ENCODE assay signal across 8 cellular contexts in the genomic region with DNA sequence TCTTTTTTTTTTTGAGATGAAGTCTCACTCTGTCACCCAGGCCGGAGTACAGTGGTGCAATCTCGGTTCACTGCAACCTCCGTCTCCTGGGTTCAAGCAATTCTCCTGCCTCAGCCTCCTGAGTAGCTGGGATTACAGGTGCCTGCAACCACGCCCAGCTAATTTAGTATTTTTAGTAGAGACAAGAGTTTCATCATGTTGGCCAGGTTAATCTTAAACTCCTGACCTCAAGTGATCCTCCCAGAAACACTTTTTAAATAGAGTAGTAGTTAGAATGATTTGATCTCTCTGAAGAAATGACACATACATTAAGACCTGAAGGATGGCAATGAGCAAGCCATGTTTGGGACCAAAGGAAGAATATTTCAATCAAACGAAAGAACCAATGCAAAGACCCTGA. TPM values are rescaled to one million over a fixed set of nuclear protein-coding genes. Genes with fewer than 3 reads are reported as not detected.
DNase-seq lines count a peak whose midpoint lies in the region; ATAC-seq, FAIRE-seq and TF ChIP-seq lines count a peak whose summit lies in the region.
"Not testable (repeated sequence)": the region's sequence is repeated elsewhere in the genome, so short reads cannot be mapped to it uniquely, and the experiment has no call there.

No MANE protein-coding gene starts in this region.

- not testable (repeated sequence) for TF ChIP-seq CTCF in Caco-2 (IDR thresholded peaks at IDR 0.05; ENCODE audit: insufficient read depth in 1 of 2, low read depth in 1 of 2, low read length in 1 of 2, severe bottlenecking in 1 of 2, unreplicated experiment in 1 of 2); esophagus muscularis mucosa (IDR thresholded peaks at IDR 0.05); mucosa of descending colon (IDR thresholded peaks at IDR 0.05)

- not testable (repeated sequence) for H3K4me3 ChIP-seq in Caco-2 (ENCODE audit: low read depth, low read length); esophagus muscularis mucosa; mucosa of descending colon; small intestine (ENCODE audit: low read depth in 1 of 2, low read length in 2 of 2)

- not testable (repeated sequence) for H3K27me3 ChIP-seq in Caco-2 (replicated peaks; ENCODE audit: control insufficient read depth, insufficient read depth, low read length); esophagus muscularis mucosa; small intestine (ENCODE audit: control insufficient read depth in 2 of 2, insufficient read depth in 2 of 2, low read length in 2 of 2)

- not testable (repeated sequence) for TF ChIP-seq EP300 in esophagus muscularis mucosa (IDR thresholded peaks at IDR 0.05)

- not testable (repeated sequence) for DNase-seq in Caco-2; left lobe of liver (ENCODE audit: low spot score)
- peak; percentile 30 for DNase-seq in RCC 7860 (ENCODE audit: low spot score)
- DNase-seq in esophagus muscularis mucosa (ENCODE audit: extremely low spot score) = peak; percentile 5
- DNase-seq in mucosa of descending colon = peak in 1 of 3 donors; percentile 44
- DNase-seq in small intestine = peak; percentile 25

- not testable (repeated sequence) for BruUV-seq in Caco-2 (replicated peaks; lab: Mats Ljungman, UMichigan)

- CTCF ChIA-PET in Caco-2 (lab: Charles Lee) = not testable (repeated sequence)

- peaks cover 32% of the 10 kb centered on the region for H3K4me1 Mint-ChIP-seq in Caco-2 (ENCODE audit: low read depth, unreplicated experiment)

- intact Hi-C loops in Caco-2 (cut with micrococcal nuclease; ENCODE audit: unreplicated experiment); esophagus muscularis mucosa (cut with DNase I); mucosa of descending colon (cut with DNase I, micrococcal nuclease): not testable (repeated sequence)

- peaks cover 21% of the 10 kb centered on the region for H3K36me3 Mint-ChIP-seq in Caco-2 (ENCODE audit: insufficient read depth, unreplicated experiment)

- ATAC-seq in GM18861 (IDR thresholded peaks at IDR 0.05; ENCODE audit: unreplicated experiment) (peak; percentile 56), GM21447 (IDR thresholded peaks at IDR 0.05; ENCODE audit: unreplicated experiment) (peak; percentile 51), left lobe of liver (peak; percentile 91), mucosa of descending colon (peak; percentile 77)

- H3K9me3 Mint-ChIP-seq in Caco-2 (ENCODE audit: unreplicated experiment) = not testable (repeated sequence)

- TF ChIP-seq POLR2A in esophagus muscularis mucosa (IDR thresholded peaks at IDR 0.05; ENCODE audit: low read depth) = not testable (repeated sequence)

- H3K9me3 ChIP-seq in Caco-2; esophagus muscularis mucosa; mucosa of descending colon; small intestine (ENCODE audit: control insufficient read depth, low read depth): not testable (repeated sequence)

- POLR2A ChIA-PET in Caco-2 (lab: Charles Lee) = not testable (repeated sequence)

- FAIRE-seq in RCC 7860 (lab: Jason Lieb, UNC) = peak; percentile 75
- not testable (repeated sequence) for FAIRE-seq in small intestine (lab: Jason Lieb, UNC)

- H3K27ac Mint-ChIP-seq in Caco-2 (ENCODE audit: unreplicated experiment) = peak overlapping the region; percentile 40

- H3K4me3 Mint-ChIP-seq in Caco-2 (ENCODE audit: unreplicated experiment) = not testable (repeated sequence)

- not testable (repeated sequence) for H3K27ac ChIP-seq in esophagus muscularis mucosa (replicated peaks in 1 of 4); small intestine (ENCODE audit: low read depth in 1 of 2, low read length in 1 of 2)

- peaks cover 71% of the 10 kb centered on the region for H3K4me1 ChIP-seq in Caco-2
- H3K4me1 ChIP-seq in esophagus muscularis mucosa; mucosa of descending colon (ENCODE audit: low read depth); small intestine (ENCODE audit: control insufficient read depth in 2 of 2, insufficient read depth in 1 of 2, low read depth in 1 of 2, low read length in 1 of 2): not testable (repeated sequence)

- not testable (repeated sequence) for H3K27me3 Mint-ChIP-seq in Caco-2 (ENCODE audit: insufficient read depth, unreplicated experiment)

- not testable (repeated sequence) for H3K36me3 ChIP-seq in Caco-2 (ENCODE audit: control insufficient read depth, insufficient read depth, low read length); esophagus muscularis mucosa; mucosa of descending colon (ENCODE audit: low read depth); small intestine (ENCODE audit: control insufficient read depth in 2 of 2, insufficient read depth in 2 of 2, low read length in 2 of 2)

- WGBS in esophagus muscularis mucosa = 97% methylated on average over 5 of the region's 5 CpGs
- WGBS in small intestine, 3 donors = 49 to 77% (median 54%) methylated on average over 5 of the region's 5 CpGs

RNA-seq across cellular contexts. Expression of a gene that starts 46.7 kb away (rescaled TPM):
- total RNA-seq in Caco-2 (2022) = 53.4 and 60.1 TPM in 2 replicates
- 1 to 10 TPM; 4.7 to 5.8 (median 5.4) TPM for total RNA-seq in esophagus muscularis mucosa
- total RNA-seq in left lobe of liver = 3.2 TPM
- 10 to 100 TPM; 18.8 to 43.8 (median 19.5) TPM for total RNA-seq in mucosa of descending colon
- polyA plus RNA-seq in small intestine = 1 to 10 TPM; 3.8 to 9.8 (median 4.2) TPM
